ENCODE assay signal across 11 cellular contexts in the genomic region with DNA sequence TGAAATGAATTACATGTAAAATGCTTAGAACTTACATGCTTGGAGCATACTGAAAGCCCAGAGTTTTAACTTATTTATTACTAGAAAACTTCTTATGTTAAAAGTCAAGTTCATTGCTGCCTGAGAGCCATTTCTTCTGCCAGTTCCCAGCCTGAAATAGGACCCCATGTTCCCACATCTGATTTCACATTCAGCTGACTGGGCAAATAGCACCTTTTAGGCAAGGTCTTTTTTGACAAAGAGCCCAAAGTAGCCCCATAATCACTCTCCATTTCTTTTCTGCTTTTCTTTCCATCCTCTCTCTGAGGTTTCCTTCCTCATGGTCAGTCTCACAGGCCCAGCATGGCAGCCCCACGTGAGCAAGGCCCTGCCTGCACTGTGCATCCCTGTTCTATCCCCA. TPM values are rescaled to one million over a fixed set of nuclear protein-coding genes. Genes with fewer than 3 reads are reported as not detected.
DNase-seq lines count a peak whose midpoint lies in the region; ATAC-seq, FAIRE-seq and TF ChIP-seq lines count a peak whose summit lies in the region.
"Had no signal": no experiment of that assay in that cellular context is flagged by ENCODE, and none has a peak within 500 bp of the region (broad histone marks: within the 10 kb centered on the region; RNA-seq: fewer than 3 reads in every experiment).

No MANE protein-coding gene starts in this region.

- peaks cover 24% of the 10 kb centered on the region for H3K79me2 ChIP-seq in HepG2 (ENCODE audit: insufficient read depth, low read length)

- H3K27ac Mint-ChIP-seq in activated naive CD4-positive, alpha-beta T cell treated with anti-CD3 and anti-CD28 coated beads, Interleukin-2, amount 50 U/mL, for 72 hours: peak overlapping the region; percentile 94 to 98
- peak overlapping the region; percentile 44 to 100 (median 92) for H3K27ac Mint-ChIP-seq in naive thymus-derived CD4-positive, alpha-beta T cell

- POLR2A ChIA-PET in HepG2 (lab: Yijun Ruan, JAX): interaction anchor here (2.0 to 2.9 kb wide), 2 partner anchors 18 to 150 kb away, joined by 11 to 49 read pairs; partner anchors contain the start of genes FAM216A and GPN3
- POLR2A ChIA-PET in naive thymus-derived CD4-positive, alpha-beta T cell (lab: Charles Lee): interaction anchor here (0.9 to 6.1 kb wide), 6 partner anchors 12 to 171 kb away, joined by 3 to 88 read pairs (median 8); partner anchors contain the start of genes FAM216A, GPN3 and TCTN1

- no peak for TF ChIP-seq POLR2A in HepG2 (IDR thresholded peaks at IDR 0.05; ENCODE audit: insufficient read depth in 1 of 2, low read depth in 2 of 2, low read length in 2 of 2)
- TF ChIP-seq POLR2A in right lobe of liver (IDR thresholded peaks at IDR 0.05): no peak
- no peak for TF ChIP-seq POLR2A in Peyer's patch (IDR thresholded peaks at IDR 0.05)

- H3K4me1 ChIP-seq in HepG2 (ENCODE audit: insufficient read depth, low read length): peaks cover 40% of the 10 kb centered on the region
- H3K4me1 ChIP-seq in right lobe of liver: peaks cover 0 to 33% (median 4%) of the 10 kb centered on the region in 4 donors
- H3K4me1 ChIP-seq in naive thymus-derived CD4-positive, alpha-beta T cell (ENCODE audit: control insufficient read depth in 2 of 2, insufficient read depth in 2 of 2, low read length in 2 of 2): peaks cover 20 to 22% of the 10 kb centered on the region in 2 donors
- H3K4me1 ChIP-seq in upper lobe of right lung: peaks cover 30% of the 10 kb centered on the region
- H3K4me1 ChIP-seq in Peyer's patch: peaks cover 0 to 22% (median 11%) of the 10 kb centered on the region in 4 donors

- TF ChIP-seq CTCF in HepG2 (CRISPR knock-in tag; IDR thresholded peaks at IDR 0.05) (no peak), right lobe of liver (IDR thresholded peaks at IDR 0.05) (no peak), upper lobe of right lung (IDR thresholded peaks at IDR 0.05) (no peak), Peyer's patch (IDR thresholded peaks at IDR 0.05) (no peak)

- no peak overlapping the region for H2AFZ ChIP-seq in HepG2 (ENCODE audit: low read length)

- no peaks in the 10 kb centered on the region for H4K20me1 ChIP-seq in HepG2 (ENCODE audit: insufficient read depth, low read length)

- no TSS peak for BruUV-seq in HepG2 (replicated peaks; lab: Mats Ljungman, UMichigan)

- H3K4me3 Mint-ChIP-seq in naive thymus-derived CD4-positive, alpha-beta T cell: peak overlapping the region in 5 of 10 donors; percentile 23 to 98 (median 44)

- H3K9ac ChIP-seq in HepG2 (ENCODE audit: insufficient read depth, low read depth, low read length): no peak overlapping the region

- no peak overlapping the region for H3K4me2 ChIP-seq in HepG2 (ENCODE audit: low read depth, low read length)

- no peak for ATAC-seq in HepG2
- no peak for ATAC-seq in right lobe of liver
- no peak for ATAC-seq in activated naive CD4-positive, alpha-beta T cell treated with anti-CD3 and anti-CD28 coated beads, Interleukin-2, amount 50 U/mL, for 72 hours
- ATAC-seq in naive thymus-derived CD4-positive, alpha-beta T cell: no peak
- ATAC-seq in upper lobe of right lung: no peak
- ATAC-seq: left lobe of liver had no signal

- intact Hi-C loops in HepG2 (cut with micrococcal nuclease; ENCODE audit: unreplicated experiment) (loop anchor here (2.0 to 5.0 kb wide), 3 partner anchors 18 to 96 kb away; partner anchors contain the start of genes FAM216A, GPN3, RAD9B and VPS29), right lobe of liver (cut with DNase I) (loop anchor here in 1 of 2 donors (10.0 kb wide), 2 partner anchors 64 to 144 kb away; no protein-coding TSS in a partner anchor), upper lobe of right lung (cut with DNase I) (no loop called here)
- intact Hi-C loops in naive thymus-derived CD4-positive, alpha-beta T cell (cut with micrococcal nuclease): loop anchor here (2.0 to 5.0 kb wide), 6 partner anchors 49 to 739 kb away; partner anchors contain the start of genes ANAPC7 (in 1 of the 2), C12orf76 (in 1 of the 2) and FAM222A (in 1 of the 2)

- TF ChIP-seq RAD21 in HepG2 (CRISPR knock-in tag; IDR thresholded peaks at IDR 0.05): no peak

- TF ChIP-seq EP300 in HepG2 (IDR thresholded peaks at IDR 0.05; ENCODE audit: low read depth in 2 of 2, low read length in 2 of 2): no peak
- no peak for TF ChIP-seq EP300 in HepG2 (CRISPR knock-in tag; IDR thresholded peaks at IDR 0.05; ENCODE audit: borderline replicate concordance)

- H3K9me3 ChIP-seq in HepG2 (ENCODE audit: low read length): no peaks in the 10 kb centered on the region
- no peaks in the 10 kb centered on the region for H3K9me3 ChIP-seq in right lobe of liver
- no peaks in the 10 kb centered on the region for H3K9me3 ChIP-seq in naive thymus-derived CD4-positive, alpha-beta T cell (ENCODE audit: control insufficient read depth in 2 of 3, low read length in 3 of 3)
- no peaks in the 10 kb centered on the region for H3K9me3 ChIP-seq in upper lobe of right lung
- no peaks in the 10 kb centered on the region for H3K9me3 ChIP-seq in Peyer's patch

- 97% methylated on average over 1 of the region's 1 CpG for WGBS in HepG2 (ENCODE audit: low lambda C conversion rate)
- 75% methylated on average over 1 of the region's 1 CpG for WGBS in right lobe of liver (ENCODE audit: insufficient coverage, low coverage, low lambda C conversion rate, missing lambda C conversion rate)

- no peak for FAIRE-seq in HepG2 (lab: Jason Lieb, UNC)

- CTCF ChIA-PET in HepG2 (lab: Yijun Ruan, JAX; ENCODE audit: low intra/inter-chr PET ratio, low total read pairs): no interaction called here
- CTCF ChIA-PET in naive thymus-derived CD4-positive, alpha-beta T cell (lab: Charles Lee): interaction anchor here (0.6 to 6.1 kb wide), 5 partner anchors 27 to 375 kb away, joined by 3 to 87 read pairs (median 8); no protein-coding TSS in a partner anchor

- H3K4me1 Mint-ChIP-seq in naive thymus-derived CD4-positive, alpha-beta T cell: peaks cover 27 to 44% (median 38%) of the 10 kb centered on the region in 7 donors

- H3K27ac ChIP-seq in HepG2 (ENCODE audit: extremely low read length, insufficient read depth, low read length) (no peak overlapping the region), right lobe of liver (peak overlapping the region in 1 of 3 donors; percentile 86), upper lobe of right lung (peak overlapping the region; percentile 14), Peyer's patch (no peak overlapping the region)
- peak overlapping the region; percentile 17 for H3K27ac ChIP-seq in naive thymus-derived CD4-positive, alpha-beta T cell (ENCODE audit: low read depth, low read length)

- no peaks in the 10 kb centered on the region for H3K27me3 ChIP-seq in HepG2 (ENCODE audit: control insufficient read depth in 1 of 2, insufficient read depth in 2 of 2, low read length in 2 of 2)
- H3K27me3 ChIP-seq in right lobe of liver: no peaks in the 10 kb centered on the region
- no peaks in the 10 kb centered on the region for H3K27me3 ChIP-seq in naive thymus-derived CD4-positive, alpha-beta T cell (ENCODE audit: control insufficient read depth in 2 of 2, insufficient read depth in 2 of 2, low read length in 2 of 2)
- no peaks in the 10 kb centered on the region for H3K27me3 ChIP-seq in upper lobe of right lung
- H3K27me3 ChIP-seq in Peyer's patch: no peaks in the 10 kb centered on the region

- DNase-seq in HepG2 (ENCODE audit: low spot score): no peak
- DNase-seq in right lobe of liver: no peak
- DNase-seq in activated naive CD4-positive, alpha-beta T cell treated with anti-CD3 and anti-CD28 coated beads, Interleukin-2, amount 50 U/mL, for 72 hours (ENCODE audit: low spot score in 2 of 2): no peak
- DNase-seq in naive thymus-derived CD4-positive, alpha-beta T cell: no peak
- no peak for DNase-seq in upper lobe of right lung
- DNase-seq in Peyer's patch: no peak
- DNase-seq in DMS53 treated with DMSO at 0.1 percent for 48 hours (lab: John Stamatoyannopoulos, UW; ENCODE audit: unreplicated experiment): no peak
- DNase-seq in HuH-7.5 (ENCODE audit: low spot score): no peak
- DNase-seq: stimulated activated CD4-positive, alpha-beta T cell treated with anti-CD3 and anti-CD28 coated beads, Interleukin-2, amount 100 ng/mL, for 24 hours; stimulated activated naive CD4-positive, alpha-beta T cell had no signal

- H3K36me3 ChIP-seq in HepG2 (replicated peaks in 1 of 2; ENCODE audit: control insufficient read depth in 1 of 2, insufficient read depth in 2 of 2, low read length in 2 of 2) (peaks cover 3 to 18% of the 10 kb centered on the region in 2 experiments; a peak in 3 of 5 replicates), right lobe of liver (no peaks in the 10 kb centered on the region), upper lobe of right lung (peaks cover 47% of the 10 kb centered on the region), Peyer's patch (peaks cover 0 to 16% (median 0%) of the 10 kb centered on the region in 3 donors)
- H3K36me3 ChIP-seq in naive thymus-derived CD4-positive, alpha-beta T cell (ENCODE audit: control insufficient read depth in 2 of 3, insufficient read depth in 3 of 3, low read length in 3 of 3): peaks cover 0 to 29% (median 3%) of the 10 kb centered on the region in 3 experiments

- H3K36me3 Mint-ChIP-seq in activated naive CD4-positive, alpha-beta T cell treated with anti-CD3 and anti-CD28 coated beads, Interleukin-2, amount 50 U/mL, for 72 hours: peaks cover 24 to 50% of the 10 kb centered on the region in 2 donors
- H3K36me3 Mint-ChIP-seq in naive thymus-derived CD4-positive, alpha-beta T cell: peaks cover 0 to 26% (median 15%) of the 10 kb centered on the region in 5 donors

- H3K4me3 ChIP-seq in HepG2 (replicated peaks in 1 of 3; ENCODE audit: insufficient read depth in 1 of 3, low read depth in 2 of 3, low read length in 3 of 3) (no peak overlapping the region), right lobe of liver (no peak overlapping the region), upper lobe of right lung (no peak overlapping the region), Peyer's patch (no peak overlapping the region)
- H3K4me3 ChIP-seq in naive thymus-derived CD4-positive, alpha-beta T cell (ENCODE audit: low read length): no peak overlapping the region

- no peaks in the 10 kb centered on the region for H3K9me3 Mint-ChIP-seq in activated naive CD4-positive, alpha-beta T cell treated with anti-CD3 and anti-CD28 coated beads, Interleukin-2, amount 50 U/mL, for 72 hours
- peaks cover 0 to 5% (median 0%) of the 10 kb centered on the region in 11 donors for H3K9me3 Mint-ChIP-seq in naive thymus-derived CD4-positive, alpha-beta T cell

- H3K27me3 Mint-ChIP-seq in naive thymus-derived CD4-positive, alpha-beta T cell: peaks cover 0 to 3% (median 0%) of the 10 kb centered on the region in 5 donors

- in situ Hi-C loops in HepG2 (cut with HindIII; ENCODE audit: extremely low pct_ligation_motif_present, low pct_unique_long_range_greater_than_20kb): loop anchor here (5.0 kb wide), 1 partner anchor 151 kb away; no protein-coding TSS in a partner anchor

RNA-seq across cellular contexts. Expression of gene ARPC3, which starts 1.1 kb away (rescaled TPM):
- total RNA-seq in HepG2 (2016; rRNA removed; fragmentation: Illumina TruSeq; extraction: Trizol) (234 and 322 TPM in 2 replicates), right lobe of liver (100 to 1,000 TPM in 3 of 6 experiments, 10 to 100 TPM in 3; 65.4 to 291 (median 101) TPM), upper lobe of right lung (238 TPM), Peyer's patch (100 to 1,000 TPM; 224 to 314 (median 267) TPM)
- 118 and 138 TPM in 2 replicates for total RNA-seq in HepG2 (2016; cell fraction: cytosol; rRNA removed; fragmentation: Illumina TruSeq; extraction: Trizol; ENCODE audit: low read depth)
- 245 and 351 TPM in 2 replicates for total RNA-seq in HepG2 (2016; cell fraction: insoluble cytoplasmic fraction; rRNA removed; fragmentation: Illumina TruSeq; extraction: Trizol)
- total RNA-seq in HepG2 (2016; cell fraction: membrane; rRNA removed; fragmentation: Illumina TruSeq; extraction: Trizol): 104 and 113 TPM in 2 replicates
- 86.1 and 88.3 TPM in 2 replicates for total RNA-seq in HepG2 (2016; cell fraction: nucleus; rRNA removed; fragmentation: Illumina TruSeq; extraction: Trizol)
- 32.7 and 38.0 TPM in 2 replicates for polyA plus RNA-seq in HepG2 (2011; rRNA removed)
- 34.5 and 77.7 TPM in 2 replicates for polyA plus RNA-seq in HepG2 (2011; cell fraction: cytosol; rRNA removed)
- 21.2 and 27.1 TPM in 2 replicates for polyA plus RNA-seq in HepG2 (2011; cell fraction: nucleus; rRNA removed)
- 165 and 269 TPM in 2 replicates for polyA plus RNA-seq in HepG2 (2012)
- 139 and 182 TPM in 2 replicates for polyA plus RNA-seq in HepG2 (2016; cell fraction: cytosol; fragmentation: Illumina TruSeq; extraction: Trizol; ENCODE audit: low read depth)
- 392 and 460 TPM in 2 replicates for polyA plus RNA-seq in HepG2 (2016; cell fraction: insoluble cytoplasmic fraction; fragmentation: Illumina TruSeq; extraction: Trizol; ENCODE audit: low read depth)
- 109 and 121 TPM in 2 replicates for polyA plus RNA-seq in HepG2 (2016; cell fraction: membrane; fragmentation: Illumina TruSeq; extraction: Trizol; ENCODE audit: low read depth)
- 165 and 173 TPM in 2 replicates for polyA plus RNA-seq in HepG2 (2016; cell fraction: nucleus; fragmentation: Illumina TruSeq; extraction: Trizol; ENCODE audit: insufficient read depth, low read depth)
- 10.7 and 25.0 TPM in 2 replicates for polyA minus RNA-seq in HepG2 (2011; rRNA and poly(A)+ RNA removed; ENCODE audit: low replicate concordance)
- polyA minus RNA-seq in HepG2 (2011; cell fraction: cytosol; rRNA and poly(A)+ RNA removed): 68.2 and 79.4 TPM in 2 replicates
- 35.8 and 36.4 TPM in 2 replicates for polyA minus RNA-seq in HepG2 (2011; cell fraction: nucleus; rRNA and poly(A)+ RNA removed)
- total RNA-seq in activated naive CD4-positive, alpha-beta T cell treated with anti-CD3 and anti-CD28 coated beads, Interleukin-2, amount 50 U/mL, for 72 hours: 100 to 1,000 TPM; 298 to 315 TPM
- total RNA-seq in naive thymus-derived CD4-positive, alpha-beta T cell: 100 to 1,000 TPM; 166 to 381 (median 187) TPM
- 100 to 1,000 TPM; 559 to 643 TPM for polyA plus RNA-seq in naive thymus-derived CD4-positive, alpha-beta T cell

RNA-seq across cellular contexts. Expression of gene GPN3, which starts 16.8 kb away (rescaled TPM):
- total RNA-seq in HepG2 (2016; rRNA removed; fragmentation: Illumina TruSeq; extraction: Trizol): 29.5 and 41.4 TPM in 2 replicates
- 5.9 and 7.1 TPM in 2 replicates for total RNA-seq in HepG2 (2016; cell fraction: cytosol; rRNA removed; fragmentation: Illumina TruSeq; extraction: Trizol; ENCODE audit: low read depth)
- total RNA-seq in HepG2 (2016; cell fraction: insoluble cytoplasmic fraction; rRNA removed; fragmentation: Illumina TruSeq; extraction: Trizol): 27.6 and 45.7 TPM in 2 replicates
- total RNA-seq in HepG2 (2016; cell fraction: membrane; rRNA removed; fragmentation: Illumina TruSeq; extraction: Trizol): 11.7 and 13.4 TPM in 2 replicates
- 11.3 and 13.6 TPM in 2 replicates for total RNA-seq in HepG2 (2016; cell fraction: nucleus; rRNA removed; fragmentation: Illumina TruSeq; extraction: Trizol)
- polyA plus RNA-seq in HepG2 (2011; rRNA removed): 15.7 and 28.7 TPM in 2 replicates
- 16.6 and 23.7 TPM in 2 replicates for polyA plus RNA-seq in HepG2 (2011; cell fraction: cytosol; rRNA removed)
- polyA plus RNA-seq in HepG2 (2011; cell fraction: nucleus; rRNA removed): 3.1 and 4.0 TPM in 2 replicates
- 16.0 and 21.5 TPM in 2 replicates for polyA plus RNA-seq in HepG2 (2012)
- polyA plus RNA-seq in HepG2 (2016; cell fraction: cytosol; fragmentation: Illumina TruSeq; extraction: Trizol; ENCODE audit: low read depth): 5.8 and 6.3 TPM in 2 replicates
- polyA plus RNA-seq in HepG2 (2016; cell fraction: insoluble cytoplasmic fraction; fragmentation: Illumina TruSeq; extraction: Trizol; ENCODE audit: low read depth): 41.0 and 48.7 TPM in 2 replicates
- 8.6 and 10.1 TPM in 2 replicates for polyA plus RNA-seq in HepG2 (2016; cell fraction: membrane; fragmentation: Illumina TruSeq; extraction: Trizol; ENCODE audit: low read depth)
- 20.1 and 22.8 TPM in 2 replicates for polyA plus RNA-seq in HepG2 (2016; cell fraction: nucleus; fragmentation: Illumina TruSeq; extraction: Trizol; ENCODE audit: insufficient read depth, low read depth)
- polyA minus RNA-seq in HepG2 (2011; rRNA and poly(A)+ RNA removed; ENCODE audit: low replicate concordance): 15.6 and 33.6 TPM in 2 replicates
- polyA minus RNA-seq in HepG2 (2011; cell fraction: cytosol; rRNA and poly(A)+ RNA removed): 15.4 and 16.1 TPM in 2 replicates
- 4.2 and 7.6 TPM in 2 replicates for polyA minus RNA-seq in HepG2 (2011; cell fraction: nucleus; rRNA and poly(A)+ RNA removed)
- total RNA-seq in right lobe of liver: 10 to 100 TPM in 5 of 6 experiments, 1 to 10 TPM in 1; 8.0 to 20.7 (median 13.9) TPM
- total RNA-seq in activated naive CD4-positive, alpha-beta T cell treated with anti-CD3 and anti-CD28 coated beads, Interleukin-2, amount 50 U/mL, for 72 hours: 10 to 100 TPM; 49.9 to 74.0 TPM
- total RNA-seq in naive thymus-derived CD4-positive, alpha-beta T cell: 10 to 100 TPM in 3 of 5 experiments, 1 to 10 TPM in 2; 5.1 to 19.7 (median 14.6) TPM
- 10 to 100 TPM; 31.2 to 40.4 TPM for polyA plus RNA-seq in naive thymus-derived CD4-positive, alpha-beta T cell
- total RNA-seq in upper lobe of right lung: 25.5 TPM
- 10 to 100 TPM in 1 of 4 donors, 1 to 10 TPM in 3; 1.4 to 14.9 (median 3.9) TPM for total RNA-seq in Peyer's patch

RNA-seq across cellular contexts. Expression of gene FAM216A, which starts 17.4 kb away (rescaled TPM):
- total RNA-seq in HepG2 (2016; rRNA removed; fragmentation: Illumina TruSeq; extraction: Trizol) (19.4 and 20.3 TPM in 2 replicates), right lobe of liver (1 to 10 TPM; 1.1 to 9.9 (median 3.1) TPM), upper lobe of right lung (3.1 TPM), Peyer's patch (10 to 100 TPM in 1 of 4 donors, 1 to 10 TPM in 3; 1.4 to 13.2 (median 2.6) TPM)
- total RNA-seq in HepG2 (2016; cell fraction: cytosol; rRNA removed; fragmentation: Illumina TruSeq; extraction: Trizol; ENCODE audit: low read depth): 15.2 and 19.2 TPM in 2 replicates
- total RNA-seq in HepG2 (2016; cell fraction: insoluble cytoplasmic fraction; rRNA removed; fragmentation: Illumina TruSeq; extraction: Trizol): 19.5 and 21.9 TPM in 2 replicates
- total RNA-seq in HepG2 (2016; cell fraction: membrane; rRNA removed; fragmentation: Illumina TruSeq; extraction: Trizol): 8.0 and 9.8 TPM in 2 replicates
- total RNA-seq in HepG2 (2016; cell fraction: nucleus; rRNA removed; fragmentation: Illumina TruSeq; extraction: Trizol): 9.2 and 11.8 TPM in 2 replicates
- polyA plus RNA-seq in HepG2 (2011; rRNA removed): 26.9 and 31.2 TPM in 2 replicates
- 21.4 and 24.9 TPM in 2 replicates for polyA plus RNA-seq in HepG2 (2011; cell fraction: cytosol; rRNA removed)
- polyA plus RNA-seq in HepG2 (2011; cell fraction: nucleus; rRNA removed): 18.2 and 18.7 TPM in 2 replicates
- 15.3 and 18.9 TPM in 2 replicates for polyA plus RNA-seq in HepG2 (2012)
- polyA plus RNA-seq in HepG2 (2016; cell fraction: cytosol; fragmentation: Illumina TruSeq; extraction: Trizol; ENCODE audit: low read depth): 2.7 and 3.4 TPM in 2 replicates
- 22.7 and 22.9 TPM in 2 replicates for polyA plus RNA-seq in HepG2 (2016; cell fraction: insoluble cytoplasmic fraction; fragmentation: Illumina TruSeq; extraction: Trizol; ENCODE audit: low read depth)
- polyA plus RNA-seq in HepG2 (2016; cell fraction: membrane; fragmentation: Illumina TruSeq; extraction: Trizol; ENCODE audit: low read depth): 4.1 and 6.1 TPM in 2 replicates
- 16.8 and 18.7 TPM in 2 replicates for polyA plus RNA-seq in HepG2 (2016; cell fraction: nucleus; fragmentation: Illumina TruSeq; extraction: Trizol; ENCODE audit: insufficient read depth, low read depth)
- 16.3 and 32.2 TPM in 2 replicates for polyA minus RNA-seq in HepG2 (2011; rRNA and poly(A)+ RNA removed; ENCODE audit: low replicate concordance)
- polyA minus RNA-seq in HepG2 (2011; cell fraction: cytosol; rRNA and poly(A)+ RNA removed): 9.6 and 10.2 TPM in 2 replicates
- polyA minus RNA-seq in HepG2 (2011; cell fraction: nucleus; rRNA and poly(A)+ RNA removed): 20.1 and 21.0 TPM in 2 replicates
- 10 to 100 TPM; 17.4 to 41.5 TPM for total RNA-seq in activated naive CD4-positive, alpha-beta T cell treated with anti-CD3 and anti-CD28 coated beads, Interleukin-2, amount 50 U/mL, for 72 hours
- 10 to 100 TPM in 4 of 5 experiments, 1 to 10 TPM in 1; 5.3 to 24.1 (median 23.0) TPM for total RNA-seq in naive thymus-derived CD4-positive, alpha-beta T cell
- polyA plus RNA-seq in naive thymus-derived CD4-positive, alpha-beta T cell: 10 to 100 TPM; 10.8 to 14.2 TPM

RNA-seq across cellular contexts. Expression of gene ANAPC7, which starts 47.8 kb away (rescaled TPM):
- total RNA-seq in HepG2 (2016; rRNA removed; fragmentation: Illumina TruSeq; extraction: Trizol): 69.1 and 73.7 TPM in 2 replicates
- total RNA-seq in HepG2 (2016; cell fraction: cytosol; rRNA removed; fragmentation: Illumina TruSeq; extraction: Trizol; ENCODE audit: low read depth): 29.4 and 31.2 TPM in 2 replicates
- 69.6 and 77.9 TPM in 2 replicates for total RNA-seq in HepG2 (2016; cell fraction: insoluble cytoplasmic fraction; rRNA removed; fragmentation: Illumina TruSeq; extraction: Trizol)
- total RNA-seq in HepG2 (2016; cell fraction: membrane; rRNA removed; fragmentation: Illumina TruSeq; extraction: Trizol): 30.2 and 37.8 TPM in 2 replicates
- 48.8 and 58.7 TPM in 2 replicates for total RNA-seq in HepG2 (2016; cell fraction: nucleus; rRNA removed; fragmentation: Illumina TruSeq; extraction: Trizol)
- polyA plus RNA-seq in HepG2 (2011; rRNA removed): 31.5 and 40.0 TPM in 2 replicates
- polyA plus RNA-seq in HepG2 (2011; cell fraction: cytosol; rRNA removed): 24.7 and 25.8 TPM in 2 replicates
- 54.7 and 59.1 TPM in 2 replicates for polyA plus RNA-seq in HepG2 (2011; cell fraction: nucleus; rRNA removed)
- 29.7 and 35.9 TPM in 2 replicates for polyA plus RNA-seq in HepG2 (2012)
- polyA plus RNA-seq in HepG2 (2016; cell fraction: cytosol; fragmentation: Illumina TruSeq; extraction: Trizol; ENCODE audit: low read depth): 6.2 and 9.1 TPM in 2 replicates
- polyA plus RNA-seq in HepG2 (2016; cell fraction: insoluble cytoplasmic fraction; fragmentation: Illumina TruSeq; extraction: Trizol; ENCODE audit: low read depth): 59.6 and 60.3 TPM in 2 replicates
- 15.7 TPM in 2 replicates for polyA plus RNA-seq in HepG2 (2016; cell fraction: membrane; fragmentation: Illumina TruSeq; extraction: Trizol; ENCODE audit: low read depth)
- 155 and 162 TPM in 2 replicates for polyA plus RNA-seq in HepG2 (2016; cell fraction: nucleus; fragmentation: Illumina TruSeq; extraction: Trizol; ENCODE audit: insufficient read depth, low read depth)
- polyA minus RNA-seq in HepG2 (2011; rRNA and poly(A)+ RNA removed; ENCODE audit: low replicate concordance): 31.9 and 76.0 TPM in 2 replicates
- 20.1 and 21.5 TPM in 2 replicates for polyA minus RNA-seq in HepG2 (2011; cell fraction: cytosol; rRNA and poly(A)+ RNA removed)
- 25.1 and 41.6 TPM in 2 replicates for polyA minus RNA-seq in HepG2 (2011; cell fraction: nucleus; rRNA and poly(A)+ RNA removed)
- total RNA-seq in right lobe of liver: 10 to 100 TPM; 14.6 to 22.8 (median 18.0) TPM
- 10 to 100 TPM; 63.1 to 64.8 TPM for total RNA-seq in activated naive CD4-positive, alpha-beta T cell treated with anti-CD3 and anti-CD28 coated beads, Interleukin-2, amount 50 U/mL, for 72 hours
- total RNA-seq in naive thymus-derived CD4-positive, alpha-beta T cell: 10 to 100 TPM; 40.9 to 71.7 (median 59.7) TPM
- polyA plus RNA-seq in naive thymus-derived CD4-positive, alpha-beta T cell: 10 to 100 TPM; 26.6 to 28.3 TPM
- 45.1 TPM for total RNA-seq in upper lobe of right lung
- 10 to 100 TPM; 31.6 to 66.0 (median 50.7) TPM for total RNA-seq in Peyer's patch

RNA-seq across cellular contexts. Expression of gene VPS29, which starts 50.6 kb away (rescaled TPM):
- total RNA-seq in HepG2 (2016; rRNA removed; fragmentation: Illumina TruSeq; extraction: Trizol) (107 and 161 TPM in 2 replicates), right lobe of liver (10 to 100 TPM; 37.9 to 61.2 (median 51.1) TPM), upper lobe of right lung (99.0 TPM), Peyer's patch (100 to 1,000 TPM in 2 of 4 donors, 10 to 100 TPM in 2; 81.1 to 124 (median 106) TPM)
- total RNA-seq in HepG2 (2016; cell fraction: cytosol; rRNA removed; fragmentation: Illumina TruSeq; extraction: Trizol; ENCODE audit: low read depth): 34.7 and 38.8 TPM in 2 replicates
- 112 and 168 TPM in 2 replicates for total RNA-seq in HepG2 (2016; cell fraction: insoluble cytoplasmic fraction; rRNA removed; fragmentation: Illumina TruSeq; extraction: Trizol)
- total RNA-seq in HepG2 (2016; cell fraction: membrane; rRNA removed; fragmentation: Illumina TruSeq; extraction: Trizol): 44.9 and 45.0 TPM in 2 replicates
- 50.0 and 57.0 TPM in 2 replicates for total RNA-seq in HepG2 (2016; cell fraction: nucleus; rRNA removed; fragmentation: Illumina TruSeq; extraction: Trizol)
- 100 and 114 TPM in 2 replicates for polyA plus RNA-seq in HepG2 (2011; rRNA removed)
- 58.3 and 73.6 TPM in 2 replicates for polyA plus RNA-seq in HepG2 (2011; cell fraction: cytosol; rRNA removed)
- polyA plus RNA-seq in HepG2 (2011; cell fraction: nucleus; rRNA removed): 45.3 and 65.3 TPM in 2 replicates
- polyA plus RNA-seq in HepG2 (2012): 84.2 and 88.0 TPM in 2 replicates
- polyA plus RNA-seq in HepG2 (2016; cell fraction: cytosol; fragmentation: Illumina TruSeq; extraction: Trizol; ENCODE audit: low read depth): 49.4 and 58.6 TPM in 2 replicates
- polyA plus RNA-seq in HepG2 (2016; cell fraction: insoluble cytoplasmic fraction; fragmentation: Illumina TruSeq; extraction: Trizol; ENCODE audit: low read depth): 175 and 205 TPM in 2 replicates
- polyA plus RNA-seq in HepG2 (2016; cell fraction: membrane; fragmentation: Illumina TruSeq; extraction: Trizol; ENCODE audit: low read depth): 42.2 and 44.9 TPM in 2 replicates
- 141 and 142 TPM in 2 replicates for polyA plus RNA-seq in HepG2 (2016; cell fraction: nucleus; fragmentation: Illumina TruSeq; extraction: Trizol; ENCODE audit: insufficient read depth, low read depth)
- 14.3 and 39.7 TPM in 2 replicates for polyA minus RNA-seq in HepG2 (2011; rRNA and poly(A)+ RNA removed; ENCODE audit: low replicate concordance)
- polyA minus RNA-seq in HepG2 (2011; cell fraction: cytosol; rRNA and poly(A)+ RNA removed): 17.8 and 23.5 TPM in 2 replicates
- 38.6 and 50.0 TPM in 2 replicates for polyA minus RNA-seq in HepG2 (2011; cell fraction: nucleus; rRNA and poly(A)+ RNA removed)
- 100 to 1,000 TPM; 113 to 122 TPM for total RNA-seq in activated naive CD4-positive, alpha-beta T cell treated with anti-CD3 and anti-CD28 coated beads, Interleukin-2, amount 50 U/mL, for 72 hours
- 100 to 1,000 TPM in 3 of 5 experiments, 10 to 100 TPM in 2; 78.5 to 131 (median 115) TPM for total RNA-seq in naive thymus-derived CD4-positive, alpha-beta T cell
- polyA plus RNA-seq in naive thymus-derived CD4-positive, alpha-beta T cell: 100 to 1,000 TPM; 134 to 158 TPM

Comparison
In these comparisons a context has a peak if more than half of its experiments do, and no peak if none do; other contexts are left out.
1. H3K27ac ChIP-seq: peak in naive thymus-derived CD4-positive, alpha-beta T cell (single experiment) and upper lobe of right lung (single experiment); none in HepG2 (single experiment) and Peyer's patch (0 of 4).